ENCODE assay signal across 16 cellular contexts in the genomic region with DNA sequence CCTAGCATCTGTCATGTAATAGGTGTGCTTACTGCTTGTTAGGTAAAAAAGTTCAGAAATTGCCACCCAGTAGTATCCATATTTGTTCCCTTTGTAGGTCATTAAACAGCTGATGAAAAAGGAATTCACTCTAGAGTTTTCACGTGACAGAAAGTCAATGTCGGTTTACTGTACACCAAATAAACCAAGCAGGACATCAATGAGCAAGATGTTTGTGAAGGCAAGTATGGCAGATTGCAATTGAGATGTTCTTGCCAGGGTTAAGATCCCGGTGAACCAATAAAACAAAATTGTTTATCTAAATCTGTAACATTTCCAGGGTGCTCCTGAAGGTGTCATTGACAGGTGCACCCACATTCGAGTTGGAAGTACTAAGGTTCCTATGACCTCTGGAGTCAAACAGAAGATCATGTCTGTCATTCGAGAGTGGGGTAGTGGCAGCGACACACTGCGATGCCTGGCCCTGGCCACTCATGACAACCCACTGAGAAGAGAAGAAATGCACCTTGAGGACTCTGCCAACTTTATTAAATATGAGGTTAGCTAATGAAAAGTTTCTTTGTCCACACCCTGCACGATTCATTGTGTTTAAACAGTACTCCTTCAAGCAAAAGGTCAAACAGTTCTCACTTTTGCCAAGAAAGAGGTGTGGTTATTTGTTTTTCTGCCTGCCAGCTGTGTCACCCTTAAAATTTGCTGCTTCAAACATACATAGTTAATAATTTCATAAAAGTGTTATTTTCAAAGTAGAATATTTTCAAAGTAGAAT. TPM values are rescaled to one million over a fixed set of nuclear protein-coding genes. Genes with fewer than 3 reads are reported as not detected.
A peak's percentile ranks its signal among the peaks of the same experiment; 100 is the strongest.
DNase-seq lines count a peak whose midpoint lies in the region; ATAC-seq, FAIRE-seq and TF ChIP-seq lines count a peak whose summit lies in the region.
"Had no signal": no experiment of that assay in that cellular context is flagged by ENCODE, and none has a peak within 500 bp of the region (broad histone marks: within the 10 kb centered on the region; RNA-seq: fewer than 3 reads in every experiment).

No MANE protein-coding gene starts in this region.

- CTCF ChIA-PET in CD8-positive, alpha-beta T cell (lab: Charles Lee) = interaction anchor here (1.3 kb wide), 1 partner anchor 12 kb away, joined by 4 read pairs; no protein-coding TSS in a partner anchor

- H3K9me3 Mint-ChIP-seq in CD8-positive, alpha-beta T cell = no peaks in the 10 kb centered on the region
- no peaks in the 10 kb centered on the region for H3K9me3 Mint-ChIP-seq in endothelial cell (ENCODE audit: unreplicated experiment)
- H3K9me3 Mint-ChIP-seq: activated naive CD8-positive, alpha-beta T cell treated with anti-CD3 and anti-CD28 coated beads, Interleukin-2, amount 10 ng/mL, durations not matched to agents 7 days and 5 days; naive B cell; T-helper 1 cell treated with Interleukin-12 subunit alpha and Interleukin-12 subunit beta and Interleukin-4 antibody, amounts not matched to agents 30 μg/mL and 1 μg/mL, for 36 hours had no signal

- intact Hi-C loops in CD8-positive, alpha-beta T cell (cut with DNase I, micrococcal nuclease) = no loop called here
- intact Hi-C loops in pancreas (cut with DNase I) = no loop called here

- DNase-seq in CD8-positive, alpha-beta T cell = no peak
- DNase-seq in LNCaP clone FGC (ENCODE audit: low read depth) (peak; percentile 63), endothelial cell (ENCODE audit: low spot score) (no peak), pancreas (no peak), D721Med (ENCODE audit: insufficient read length, low spot score) (no peak), midbrain (lab: John Stamatoyannopoulos, UW) (no peak), NCI-H1930 (lab: John Stamatoyannopoulos, UW) (no peak)
- no peak for DNase-seq in stimulated activated CD4-positive, alpha-beta T cell treated with anti-CD3 and anti-CD28 coated beads, Interleukin-12 subunit alpha, Interleukin-12 subunit beta, amount 100 ng/mL, for 4 hours
- DNase-seq: activated naive CD8-positive, alpha-beta T cell treated with anti-CD3 and anti-CD28 coated beads, Interleukin-2, amount 10 ng/mL, durations not matched to agents 7 days and 5 days; cerebellar nuclear complex; DMS 273 treated with DMSO at 0.1 percent for 48 hours; heart right ventricle; stimulated activated CD4-positive, alpha-beta T cell treated with anti-CD3 and anti-CD28 coated beads, Interleukin-1b, Interleukin-23, amount 100 ng/mL, for 48 hours had no signal

- H3K27me3 Mint-ChIP-seq in CD8-positive, alpha-beta T cell (ENCODE audit: low read depth) = no peaks in the 10 kb centered on the region
- H3K27me3 Mint-ChIP-seq in endothelial cell (ENCODE audit: unreplicated experiment) = peaks cover 5% of the 10 kb centered on the region
- H3K27me3 Mint-ChIP-seq: activated naive CD8-positive, alpha-beta T cell treated with anti-CD3 and anti-CD28 coated beads, Interleukin-2, amount 10 ng/mL, durations not matched to agents 7 days and 5 days; naive B cell had no signal

- no peak overlapping the region for H3K27ac ChIP-seq in CD8-positive, alpha-beta T cell (ENCODE audit: low read depth, low read length)
- H3K27ac ChIP-seq in pancreas = peak overlapping the region in 1 of 4 donors; percentile 3

- peaks cover 98% of the 10 kb centered on the region for H3K36me3 Mint-ChIP-seq in CD8-positive, alpha-beta T cell
- peaks cover 77% of the 10 kb centered on the region for H3K36me3 Mint-ChIP-seq in endothelial cell (ENCODE audit: low read depth, unreplicated experiment)

- H3K9me3 ChIP-seq in CD8-positive, alpha-beta T cell (ENCODE audit: low read length) = no peaks in the 10 kb centered on the region
- H3K9me3 ChIP-seq in pancreas = no peaks in the 10 kb centered on the region
- H3K9me3 ChIP-seq: heart right ventricle had no signal

- FAIRE-seq in pancreas (lab: Jason Lieb, UNC) (no peak), D721Med (lab: Jason Lieb, UNC) (no peak)

- 13 to 17% methylated on average over 8 of the region's 8 CpGs for WGBS in pancreas, 2 donors

- no peak for TF ChIP-seq CTCF in CD8-positive, alpha-beta T cell (IDR thresholded peaks at IDR 0.05)
- TF ChIP-seq CTCF in LNCaP clone FGC (IDR thresholded peaks at IDR 0.05; ENCODE audit: control insufficient read depth, extremely low read depth, insufficient read depth) (no peak), endothelial cell (IDR thresholded peaks at IDR 0.05; ENCODE audit: unreplicated experiment) (no peak), pancreas (IDR thresholded peaks at IDR 0.05) (no peak), D721Med (IDR thresholded peaks at IDR 0.05; ENCODE audit: insufficient read depth, missing control alignments) (no peak)

- no peak overlapping the region for H3K4me3 Mint-ChIP-seq in CD8-positive, alpha-beta T cell
- peak overlapping the region; percentile 78 for H3K4me3 Mint-ChIP-seq in endothelial cell (ENCODE audit: unreplicated experiment)
- H3K4me3 Mint-ChIP-seq: activated naive CD8-positive, alpha-beta T cell treated with anti-CD3 and anti-CD28 coated beads, Interleukin-2, amount 10 ng/mL, durations not matched to agents 7 days and 5 days; naive B cell; T-helper 1 cell treated with Interleukin-12 subunit alpha and Interleukin-12 subunit beta and Interleukin-4 antibody, amounts not matched to agents 30 μg/mL and 1 μg/mL, for 36 hours had no signal

- POLR2A ChIA-PET in CD8-positive, alpha-beta T cell (lab: Charles Lee) = no interaction called here

- no peak overlapping the region for H3K4me3 ChIP-seq in CD8-positive, alpha-beta T cell (ENCODE audit: low read depth, low read length)
- H3K4me3 ChIP-seq in LNCaP clone FGC (ENCODE audit: low read depth, low read length) (no peak overlapping the region), pancreas (no peak overlapping the region)
- H3K4me3 ChIP-seq: heart right ventricle had no signal

- H3K27me3 ChIP-seq in CD8-positive, alpha-beta T cell (ENCODE audit: insufficient read depth, low read length) = no peaks in the 10 kb centered on the region
- H3K27me3 ChIP-seq in pancreas = no peaks in the 10 kb centered on the region
- H3K27me3 ChIP-seq: heart right ventricle had no signal

- H3K36me3 ChIP-seq in CD8-positive, alpha-beta T cell (ENCODE audit: insufficient read depth, low read length) = peaks cover 77% of the 10 kb centered on the region
- H3K36me3 ChIP-seq in pancreas = peaks cover 18 to 76% (median 57%) of the 10 kb centered on the region in 3 donors

- no peaks in the 10 kb centered on the region for H3K4me1 Mint-ChIP-seq in CD8-positive, alpha-beta T cell (ENCODE audit: low read depth)
- H3K4me1 Mint-ChIP-seq in endothelial cell (ENCODE audit: unreplicated experiment) = peaks cover under 1% of the 10 kb centered on the region
- H3K4me1 Mint-ChIP-seq: activated naive CD8-positive, alpha-beta T cell treated with anti-CD3 and anti-CD28 coated beads, Interleukin-2, amount 10 ng/mL, durations not matched to agents 7 days and 5 days had no signal

- no peak for ATAC-seq in CD8-positive, alpha-beta T cell
- peak; percentile 47 to 83 (median 71) for ATAC-seq in pancreas
- ATAC-seq: activated CD4-positive, CD25-positive, alpha-beta regulatory T cell treated with anti-CD3 and anti-CD28 coated beads, Interleukin-2, amount 50 U/mL, for 24 hours had no signal

- H3K4me1 ChIP-seq in CD8-positive, alpha-beta T cell (ENCODE audit: insufficient read depth, low read length) = no peaks in the 10 kb centered on the region
- H3K4me1 ChIP-seq in pancreas = peaks cover 10 to 14% (median 12%) of the 10 kb centered on the region in 3 donors

- peak overlapping the region; percentile 32 for H3K27ac Mint-ChIP-seq in CD8-positive, alpha-beta T cell
- peak overlapping the region; percentile 17 for H3K27ac Mint-ChIP-seq in endothelial cell (ENCODE audit: unreplicated experiment)
- H3K27ac Mint-ChIP-seq: activated naive CD8-positive, alpha-beta T cell treated with anti-CD3 and anti-CD28 coated beads, Interleukin-2, amount 10 ng/mL, durations not matched to agents 7 days and 5 days had no signal

RNA-seq across cellular contexts. Expression of gene ATP2A2, which starts 58.3 kb away (rescaled TPM):
- total RNA-seq in CD8-positive, alpha-beta T cell = 100 to 1,000 TPM; 100 to 105 TPM
- total RNA-seq in endothelial cell (ENCODE audit: unreplicated experiment) (178 TPM), pancreas (10 to 100 TPM; 35.0 to 79.7 (median 60.3) TPM)
- 10 to 100 TPM; 16.3 to 36.7 TPM for polyA plus RNA-seq in pancreas
